Comparison of ENCODE assay signal across 13 cellular contexts in the genomic region with DNA sequence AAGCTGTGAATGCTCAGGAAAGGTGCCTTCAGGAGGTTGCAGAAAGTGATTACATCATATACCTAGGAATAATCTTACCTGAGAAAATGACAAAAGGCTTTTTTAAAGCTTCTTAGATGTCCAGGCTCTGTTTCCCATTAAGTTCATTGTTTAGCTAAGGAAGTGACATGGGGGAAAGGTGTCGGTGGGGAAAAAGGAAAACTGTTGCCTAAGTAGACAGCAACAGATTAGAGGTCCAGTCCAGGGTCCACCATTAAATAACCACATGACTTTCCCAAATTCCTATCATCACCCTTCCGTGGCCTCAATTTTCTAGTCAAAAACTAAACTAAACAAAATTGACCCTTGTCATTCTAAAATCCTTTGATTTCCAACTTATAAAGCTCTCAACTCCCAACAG. TPM values are rescaled to one million over a fixed set of nuclear protein-coding genes. Genes with fewer than 3 reads are reported as not detected.
DNase-seq lines count a peak whose midpoint lies in the region; ATAC-seq and TF ChIP-seq lines count a peak whose summit lies in the region.
"Had no signal": no experiment of that assay in that cellular context is flagged by ENCODE, and none has a peak within 500 bp of the region (broad histone marks: within the 10 kb centered on the region; RNA-seq: fewer than 3 reads in every experiment).

No MANE protein-coding gene starts in this region.

- H3K4me3 Mint-ChIP-seq in HFFc6 (peak overlapping the region; percentile 96), MCF 10A (ENCODE audit: unreplicated experiment) (no peak overlapping the region)
- H3K4me3 Mint-ChIP-seq: activated CD4-positive, alpha-beta memory T cell treated with anti-CD3 and anti-CD28 coated beads for 36 hours; activated T-helper 17 cell treated with anti-CD3 and anti-CD28 coated beads, Interleukin-2, amount 50 U/mL, for 72 hours had no signal

- H3K4me1 Mint-ChIP-seq in HFFc6 (ENCODE audit: low read depth), result peaks cover 55% of the 10 kb centered on the region
- peaks cover 44% of the 10 kb centered on the region for H3K4me1 Mint-ChIP-seq in MCF 10A (ENCODE audit: insufficient read depth, unreplicated experiment)

- no peaks in the 10 kb centered on the region for H3K9me3 Mint-ChIP-seq in HFFc6
- H3K9me3 Mint-ChIP-seq in MCF 10A (ENCODE audit: unreplicated experiment), result no peaks in the 10 kb centered on the region
- H3K9me3 Mint-ChIP-seq: activated CD4-positive, alpha-beta memory T cell treated with anti-CD3 and anti-CD28 coated beads for 36 hours; activated T-helper 17 cell treated with anti-CD3 and anti-CD28 coated beads, Interleukin-2, amount 50 U/mL, for 72 hours had no signal

- intact Hi-C loops in MCF 10A (cut with micrococcal nuclease) (no loop called here), lower lobe of right lung (cut with DNase I) (no loop called here), head of caudate nucleus (cut with DNase I) (loop anchor here (10.0 kb wide), 2 partner anchors 79 to 119 kb away; no protein-coding TSS in a partner anchor)

- no peak overlapping the region for H3K27ac ChIP-seq in lower lobe of right lung
- peak overlapping the region; percentile 32 for H3K27ac ChIP-seq in subcutaneous abdominal adipose tissue (ENCODE audit: low read depth, low read length)

- ATAC-seq in lower lobe of right lung, result no peak
- ATAC-seq: activated T-helper 17 cell treated with anti-CD3 and anti-CD28 coated beads, Interleukin-2, amount 50 U/mL, for 72 hours; body of pancreas had no signal

- POLR2A ChIA-PET in MCF 10A (lab: Yijun Ruan, JAX), result interaction anchor here (0.6 to 6.4 kb wide), 9 partner anchors 27 to 138 kb away, joined by 3 to 83 read pairs (median 4); partner anchors contain the start of gene ANKUB1

- BruUV-seq in MCF 10A (replicated peaks; lab: Mats Ljungman, UMichigan), result no TSS peak

- H3K4me3 ChIP-seq in lower lobe of right lung (peak overlapping the region; percentile 68), subcutaneous abdominal adipose tissue (ENCODE audit: low read depth in 1 of 5, low read length in 5 of 5) (no peak overlapping the region)
- H3K4me3 ChIP-seq: body of pancreas had no signal

- H3K36me3 Mint-ChIP-seq in HFFc6 (ENCODE audit: low read depth), result peaks cover 55% of the 10 kb centered on the region
- peaks cover 31% of the 10 kb centered on the region for H3K36me3 Mint-ChIP-seq in MCF 10A (ENCODE audit: insufficient read depth, unreplicated experiment)
- H3K36me3 Mint-ChIP-seq: activated CD4-positive, alpha-beta memory T cell treated with anti-CD3 and anti-CD28 coated beads for 36 hours; CD4-positive, CD25-positive, alpha-beta regulatory T cell had no signal

- CTCF ChIA-PET in MCF 10A (lab: Yijun Ruan, JAX), result interaction anchor here (0.6 to 7.2 kb wide), 10 partner anchors 51 to 533 kb away, joined by 3 to 32 read pairs (median 4); no protein-coding TSS in a partner anchor

- no peaks in the 10 kb centered on the region for H3K9me3 ChIP-seq in lower lobe of right lung
- no peaks in the 10 kb centered on the region for H3K9me3 ChIP-seq in subcutaneous abdominal adipose tissue (ENCODE audit: control insufficient read depth in 5 of 5, low read length in 5 of 5)
- H3K9me3 ChIP-seq: body of pancreas had no signal

- TF ChIP-seq CTCF in HFFc6 (IDR thresholded peaks at IDR 0.05) (no peak), MCF 10A (IDR thresholded peaks at IDR 0.05; ENCODE audit: unreplicated experiment) (no peak), lower lobe of right lung (IDR thresholded peaks at IDR 0.05) (no peak)

- no peaks in the 10 kb centered on the region for H3K27me3 ChIP-seq in lower lobe of right lung (ENCODE audit: low read depth)
- no peaks in the 10 kb centered on the region for H3K27me3 ChIP-seq in subcutaneous abdominal adipose tissue (ENCODE audit: control insufficient read depth in 5 of 5, insufficient read depth in 4 of 5, low read length in 5 of 5)
- H3K27me3 ChIP-seq: body of pancreas had no signal

- H3K36me3 ChIP-seq in lower lobe of right lung (peaks cover 8% of the 10 kb centered on the region), subcutaneous abdominal adipose tissue (ENCODE audit: control insufficient read depth in 5 of 5, insufficient read depth in 5 of 5, low read length in 5 of 5) (peaks cover 0 to 7% (median 0%) of the 10 kb centered on the region in 5 donors)

- H3K27ac Mint-ChIP-seq in HFFc6 (peak overlapping the region; percentile 63), MCF 10A (ENCODE audit: low read depth, unreplicated experiment) (peak overlapping the region; percentile 75)
- H3K27ac Mint-ChIP-seq: activated CD4-positive, alpha-beta memory T cell treated with anti-CD3 and anti-CD28 coated beads for 36 hours; activated T-helper 17 cell treated with anti-CD3 and anti-CD28 coated beads, Interleukin-2, amount 50 U/mL, for 72 hours; CD4-positive, CD25-positive, alpha-beta regulatory T cell had no signal

- DNase-seq in HFFc6 (no peak), MCF 10A (ENCODE audit: unreplicated experiment) (no peak), lower lobe of right lung (no peak), amniotic stem cell (lab: John Stamatoyannopoulos, UW) (no peak), head of caudate nucleus (no peak), GM19240 (ENCODE audit: insufficient read length, low spot score) (no peak)
- DNase-seq: activated CD4-positive, alpha-beta memory T cell treated with anti-CD3 and anti-CD28 coated beads for 36 hours; body of pancreas; CD4-positive, CD25-positive, alpha-beta regulatory T cell; NCI-H1436; NCI-H524 had no signal

- H3K4me1 ChIP-seq in lower lobe of right lung (peaks cover 39% of the 10 kb centered on the region), subcutaneous abdominal adipose tissue (ENCODE audit: control insufficient read depth in 5 of 5, insufficient read depth in 5 of 5, low read length in 5 of 5) (peaks cover 3 to 44% (median 38%) of the 10 kb centered on the region in 5 donors)

- H3K9ac ChIP-seq in subcutaneous abdominal adipose tissue (ENCODE audit: low read length in 5 of 5), result no peak overlapping the region

- H3K27me3 Mint-ChIP-seq in HFFc6 (ENCODE audit: insufficient read depth), result no peaks in the 10 kb centered on the region
- no peaks in the 10 kb centered on the region for H3K27me3 Mint-ChIP-seq in MCF 10A (ENCODE audit: insufficient read depth, unreplicated experiment)

RNA-seq across cellular contexts. Expression of gene WWTR1, which starts 4.3 kb away (rescaled TPM):
- 10 to 100 TPM; 41.5 to 49.7 (median 45.5) TPM for total RNA-seq in HFFc6 (2021; fragmentation: NEBNext Ultra II Directional; extraction: Animal tissue kit (Norgen Biotek cat#: 25700))
- 52.9 and 54.9 TPM in 2 replicates for total RNA-seq in MCF 10A (2022)
- total RNA-seq in lower lobe of right lung, result 89.5 TPM
